ENCODE assay signal across 1 cellular context in genomic region chr19:18204394-18205179, GRCh38.
A peak's percentile ranks its signal among the peaks of the same experiment; 100 is the strongest.
TF ChIP-seq lines count a peak whose summit lies in the region.

No MANE protein-coding gene starts in this region.

TF ChIP-seq in HEK293, 187 proteins besides CTCF, POLR2A, EP300 and RAD21 (continued from another document):
- TF ChIP-seq PRDM10 (tag by site-specific recombination; IDR thresholded peaks at IDR 0.05): peak; percentile 100
- peak; percentile 71; the same call in 1 of the 2 replicates for TF ChIP-seq ZNF341 (tag by site-specific recombination; IDR thresholded peaks at IDR 0.05; ENCODE audit: low read depth)
- no peak for TF ChIP-seq ZNF830 (tag by site-specific recombination; IDR thresholded peaks at IDR 0.05; ENCODE audit: low read depth)
- TF ChIP-seq GLIS2 (tag by site-specific recombination; IDR thresholded peaks at IDR 0.05): peak; percentile 49
- peak; percentile 83 for TF ChIP-seq PATZ1 (tag by site-specific recombination; IDR thresholded peaks at IDR 0.05)
- TF ChIP-seq ZNF366 (tag by site-specific recombination; conservative IDR thresholded peaks at IDR 0.05): peak; percentile 81
- TF ChIP-seq ZNF660 (tag by site-specific recombination; IDR thresholded peaks at IDR 0.05): 0 out of 2 replicates have a peak, but pooled peaks have one; percentile 51
- 0 out of 2 replicates have a peak, but pooled peaks have one; percentile 20 for TF ChIP-seq ZNF777 (tag by site-specific recombination; IDR thresholded peaks at IDR 0.05; ENCODE audit: borderline replicate concordance)
- TF ChIP-seq ZNF513 (tag by site-specific recombination; IDR thresholded peaks at IDR 0.05): 0 out of 2 replicates have a peak, but pooled peaks have one; percentile 11
- peak; percentile 69 for TF ChIP-seq SP3 (tag by site-specific recombination; IDR thresholded peaks at IDR 0.05)
- peak; percentile 48; the same call in 1 of the 2 replicates for TF ChIP-seq KLF17 (tag by site-specific recombination; IDR thresholded peaks at IDR 0.05)
- TF ChIP-seq ZNF626 (tag by site-specific recombination; IDR thresholded peaks at IDR 0.05): no peak
- 0 out of 2 replicates have a peak, but pooled peaks have one; percentile 29 for TF ChIP-seq ZBTB7A (tag by site-specific recombination; IDR thresholded peaks at IDR 0.05; ENCODE audit: low read depth)
- no peak for TF ChIP-seq ZNF280D (tag by site-specific recombination; IDR thresholded peaks at IDR 0.05)
- peak; percentile 89 for TF ChIP-seq ZNF335 (tag by site-specific recombination; conservative IDR thresholded peaks at IDR 0.05)
- peak; percentile 36; the same call in 1 of the 2 replicates for TF ChIP-seq ZNF76 (tag by site-specific recombination; IDR thresholded peaks at IDR 0.05; ENCODE audit: borderline replicate concordance, low read depth)
- TF ChIP-seq ZNF580 (tag by site-specific recombination; IDR thresholded peaks at IDR 0.05): peak; percentile 56; the same call in 1 of the 2 replicates
